In genomic region chr1:206698990-206699586, GRCh38 we compare ENCODE assay signal across 14 cellular contexts. TPM values are rescaled to one million over a fixed set of nuclear protein-coding genes. Genes with fewer than 3 reads are reported as not detected.
DNase-seq lines count a peak whose midpoint lies in the region; ATAC-seq, FAIRE-seq and TF ChIP-seq lines count a peak whose summit lies in the region.
"Had no signal": no experiment of that assay in that cellular context is flagged by ENCODE, and none has a peak within 500 bp of the region (broad histone marks: within the 10 kb centered on the region; RNA-seq: fewer than 3 reads in every experiment).

No MANE protein-coding gene starts in this region.

- H3K4me3 Mint-ChIP-seq in activated naive CD8-positive, alpha-beta T cell: no peak overlapping the region
- H3K4me3 Mint-ChIP-seq in activated naive CD8-positive, alpha-beta T cell treated with anti-CD3 and anti-CD28 coated beads for 36 hours: no peak overlapping the region
- no peak overlapping the region for H3K4me3 Mint-ChIP-seq in T-cell

- H3K4me1 Mint-ChIP-seq in activated naive CD8-positive, alpha-beta T cell (ENCODE audit: low read depth): peaks cover 59% of the 10 kb centered on the region
- H3K4me1 Mint-ChIP-seq in activated naive CD8-positive, alpha-beta T cell treated with anti-CD3 and anti-CD28 coated beads for 36 hours: peaks cover 51% of the 10 kb centered on the region
- H3K4me1 Mint-ChIP-seq in T-cell: peaks cover 88 to 92% (median 88%) of the 10 kb centered on the region in 3 donors

- H2AFZ ChIP-seq in HepG2 (ENCODE audit: low read length) (no peak overlapping the region), hepatocyte (no peak overlapping the region)

- peak overlapping the region; percentile 59 for H3K27ac Mint-ChIP-seq in activated naive CD8-positive, alpha-beta T cell
- no peak overlapping the region for H3K27ac Mint-ChIP-seq in activated naive CD8-positive, alpha-beta T cell treated with anti-CD3 and anti-CD28 coated beads for 36 hours
- peak overlapping the region; percentile 69 to 79 for H3K27ac Mint-ChIP-seq in T-cell

- H3K27me3 Mint-ChIP-seq in activated naive CD8-positive, alpha-beta T cell: no peaks in the 10 kb centered on the region
- H3K27me3 Mint-ChIP-seq in activated naive CD8-positive, alpha-beta T cell treated with anti-CD3 and anti-CD28 coated beads for 36 hours: no peaks in the 10 kb centered on the region
- no peaks in the 10 kb centered on the region for H3K27me3 Mint-ChIP-seq in T-cell

- H3K36me3 ChIP-seq in HepG2 (replicated peaks in 1 of 2; ENCODE audit: control insufficient read depth in 1 of 2, insufficient read depth in 2 of 2, low read length in 2 of 2): peaks cover 0 to 13% of the 10 kb centered on the region in 2 experiments; a peak in 3 of 5 replicates
- H3K36me3 ChIP-seq in tibial artery: peaks cover 0 to 16% (median 0%) of the 10 kb centered on the region in 3 donors
- H3K36me3 ChIP-seq in hepatocyte (replicated peaks; ENCODE audit: insufficient read depth, low read depth): no peaks in the 10 kb centered on the region

- 91% methylated on average over 7 of the region's 7 CpGs for WGBS in HepG2 (ENCODE audit: low lambda C conversion rate)
- WGBS in hepatocyte (ENCODE audit: low lambda C conversion rate, missing lambda C conversion rate): 91% methylated on average over 7 of the region's 7 CpGs

- peak overlapping the region; percentile 36 for H3K4me2 ChIP-seq in HepG2 (ENCODE audit: low read depth, low read length)
- no peak overlapping the region for H3K4me2 ChIP-seq in hepatocyte

- H4K20me1 ChIP-seq in HepG2 (ENCODE audit: insufficient read depth, low read length) (peaks cover 11% of the 10 kb centered on the region), hepatocyte (ENCODE audit: insufficient read depth, poor library complexity, severe bottlenecking) (peaks cover 100% of the 10 kb centered on the region)

- no peaks in the 10 kb centered on the region for H3K9me3 Mint-ChIP-seq in activated naive CD8-positive, alpha-beta T cell (ENCODE audit: low read depth)
- no peaks in the 10 kb centered on the region for H3K9me3 Mint-ChIP-seq in activated naive CD8-positive, alpha-beta T cell treated with anti-CD3 and anti-CD28 coated beads for 36 hours
- H3K9me3 Mint-ChIP-seq in T-cell: no peaks in the 10 kb centered on the region

- in situ Hi-C loops in HepG2 (cut with HindIII; ENCODE audit: extremely low pct_ligation_motif_present, low pct_unique_long_range_greater_than_20kb): no loop called here

- no peak for DNase-seq in activated naive CD8-positive, alpha-beta T cell treated with anti-CD3 and anti-CD28 coated beads for 36 hours
- DNase-seq in T-cell (no peak), HepG2 (ENCODE audit: low spot score) (no peak), tibial artery (no peak), NCI-H187 treated with DMSO at 0.1 percent for 48 hours (lab: John Stamatoyannopoulos, UW) (no peak), hepatocyte (ENCODE audit: low spot score) (no peak)
- no peak for DNase-seq in stimulated activated CD4-positive, alpha-beta T cell treated with anti-CD3 and anti-CD28 coated beads, Interleukin-4, amount 100 ng/mL, for 1 hour
- DNase-seq: activated CD8-positive, alpha-beta memory T cell treated with anti-CD3 and anti-CD28 coated beads for 24 hours; activated naive CD4-positive, alpha-beta T cell treated with anti-CD3 and anti-CD28 coated beads, Interleukin-2, amount 50 U/mL, for 16 hours; KBM-7; NCI-H2081 treated with DMSO at 0.1 percent for 48 hours had no signal

- TF ChIP-seq CTCF in HepG2 (CRISPR knock-in tag; IDR thresholded peaks at IDR 0.05): no peak
- TF ChIP-seq CTCF in tibial artery (IDR thresholded peaks at IDR 0.05): no peak
- TF ChIP-seq CTCF in hepatocyte (IDR thresholded peaks at IDR 0.05; ENCODE audit: poor library complexity): no peak

- H3K79me2 ChIP-seq in HepG2 (ENCODE audit: insufficient read depth, low read length) (peaks cover 63% of the 10 kb centered on the region), hepatocyte (peaks cover 100% of the 10 kb centered on the region)

- no peak for ATAC-seq in T-cell (replicated peaks in 1 of 4)
- peak; percentile 49 for ATAC-seq in HepG2

- H3K4me3 ChIP-seq in HepG2 (replicated peaks in 1 of 3; ENCODE audit: insufficient read depth in 1 of 3, low read depth in 2 of 3, low read length in 3 of 3) (peak overlapping the region in 1 of 3 experiments; percentile 18; a peak in 1 of 6 replicates), tibial artery (no peak overlapping the region), hepatocyte (no peak overlapping the region)

- intact Hi-C loops in HepG2 (cut with micrococcal nuclease; ENCODE audit: unreplicated experiment) (no loop called here), tibial artery (cut with DNase I; ENCODE audit: low total_unique reads) (no loop called here)

- H3K9ac ChIP-seq in HepG2 (ENCODE audit: insufficient read depth, low read depth, low read length): no peak overlapping the region

- H3K9me2 ChIP-seq in hepatocyte (replicated peaks; ENCODE audit: insufficient read depth): no peaks in the 10 kb centered on the region

- POLR2A ChIA-PET in T-cell (lab: Charles Lee) (no interaction called here), HepG2 (lab: Yijun Ruan, JAX) (no interaction called here)

- TF ChIP-seq EP300 in HepG2 (IDR thresholded peaks at IDR 0.05; ENCODE audit: low read depth in 2 of 2, low read length in 2 of 2) (no peak), HepG2 (CRISPR knock-in tag; IDR thresholded peaks at IDR 0.05; ENCODE audit: borderline replicate concordance) (no peak)

- H3K27me3 ChIP-seq in HepG2 (ENCODE audit: control insufficient read depth in 1 of 2, insufficient read depth in 2 of 2, low read length in 2 of 2) (no peaks in the 10 kb centered on the region), tibial artery (no peaks in the 10 kb centered on the region), hepatocyte (no peaks in the 10 kb centered on the region)

- H3K4me1 ChIP-seq in HepG2 (ENCODE audit: insufficient read depth, low read length): peaks cover 57% of the 10 kb centered on the region
- peaks cover 7 to 98% (median 65%) of the 10 kb centered on the region in 4 donors for H3K4me1 ChIP-seq in tibial artery
- H3K4me1 ChIP-seq in hepatocyte (ENCODE audit: insufficient read depth): peaks cover 20% of the 10 kb centered on the region

- CTCF ChIA-PET in T-cell (lab: Charles Lee): interaction anchor here in 1 of 2 donors (1.2 kb wide), 1 partner anchor 233 kb away, joined by 4 read pairs; no protein-coding TSS in a partner anchor
- CTCF ChIA-PET in HepG2 (lab: Yijun Ruan, JAX; ENCODE audit: low intra/inter-chr PET ratio, low total read pairs): no interaction called here

- H3K27ac ChIP-seq in HepG2 (ENCODE audit: extremely low read length, insufficient read depth, low read length): peak overlapping the region; percentile 46
- H3K27ac ChIP-seq in tibial artery: peak overlapping the region; percentile 36 to 49
- H3K27ac ChIP-seq in hepatocyte: no peak overlapping the region

- no TSS peak for BruUV-seq in HepG2 (replicated peaks; lab: Mats Ljungman, UMichigan)

- FAIRE-seq in HepG2 (lab: Jason Lieb, UNC): no peak
- FAIRE-seq: colon, keratinocyte had no signal

- no peaks in the 10 kb centered on the region for H3K9me3 ChIP-seq in HepG2 (ENCODE audit: low read length)
- H3K9me3 ChIP-seq in tibial artery: no peaks in the 10 kb centered on the region
- H3K9me3 ChIP-seq in hepatocyte (ENCODE audit: low read depth): no peaks in the 10 kb centered on the region

- H3K36me3 Mint-ChIP-seq in activated naive CD8-positive, alpha-beta T cell: peaks cover 7% of the 10 kb centered on the region
- peaks cover 20% of the 10 kb centered on the region for H3K36me3 Mint-ChIP-seq in activated naive CD8-positive, alpha-beta T cell treated with anti-CD3 and anti-CD28 coated beads for 36 hours
- H3K36me3 Mint-ChIP-seq in T-cell: peaks cover 39% of the 10 kb centered on the region

- no peak for TF ChIP-seq RAD21 in HepG2 (CRISPR knock-in tag; IDR thresholded peaks at IDR 0.05)

- no peak for TF ChIP-seq POLR2A in HepG2 (IDR thresholded peaks at IDR 0.05; ENCODE audit: insufficient read depth in 1 of 2, low read depth in 2 of 2, low read length in 2 of 2)

TF ChIP-seq in HepG2, 621 proteins besides CTCF, POLR2A, EP300 and RAD21 (continues in another document):
- 0 out of 2 replicates have a peak, but pooled peaks have one; percentile 4 for TF ChIP-seq ZNF691 (CRISPR knock-in tag; IDR thresholded peaks at IDR 0.05; ENCODE audit: borderline replicate concordance, low read depth)

RNA-seq across cellular contexts. Expression of gene MAPKAPK2, which starts 14.4 kb away (rescaled TPM):
- 10 to 100 TPM; 53.5 to 57.8 TPM for total RNA-seq in activated naive CD8-positive, alpha-beta T cell treated with anti-CD3 and anti-CD28 coated beads for 36 hours
- 100 to 1,000 TPM in 1 of 5 donors, 10 to 100 TPM in 4; 64.3 to 117 (median 78.4) TPM for total RNA-seq in T-cell
- 14.5 and 16.6 TPM in 2 replicates for total RNA-seq in HepG2 (2016; rRNA removed; fragmentation: Illumina TruSeq; extraction: Trizol)
- 11.7 and 13.0 TPM in 2 replicates for total RNA-seq in HepG2 (2016; cell fraction: cytosol; rRNA removed; fragmentation: Illumina TruSeq; extraction: Trizol; ENCODE audit: low read depth)
- 11.8 and 16.6 TPM in 2 replicates for total RNA-seq in HepG2 (2016; cell fraction: insoluble cytoplasmic fraction; rRNA removed; fragmentation: Illumina TruSeq; extraction: Trizol)
- total RNA-seq in HepG2 (2016; cell fraction: membrane; rRNA removed; fragmentation: Illumina TruSeq; extraction: Trizol): 26.9 and 28.5 TPM in 2 replicates
- 15.3 TPM in 2 replicates for total RNA-seq in HepG2 (2016; cell fraction: nucleus; rRNA removed; fragmentation: Illumina TruSeq; extraction: Trizol)
- 34.0 and 40.1 TPM in 2 replicates for polyA plus RNA-seq in HepG2 (2011; rRNA removed)
- 28.8 and 30.9 TPM in 2 replicates for polyA plus RNA-seq in HepG2 (2011; cell fraction: cytosol; rRNA removed)
- 60.6 and 63.0 TPM in 2 replicates for polyA plus RNA-seq in HepG2 (2011; cell fraction: nucleus; rRNA removed)
- polyA plus RNA-seq in HepG2 (2012): 17.3 and 31.0 TPM in 2 replicates
- polyA plus RNA-seq in HepG2 (2016; cell fraction: cytosol; fragmentation: Illumina TruSeq; extraction: Trizol; ENCODE audit: low read depth): 13.8 and 14.2 TPM in 2 replicates
- 17.8 and 22.4 TPM in 2 replicates for polyA plus RNA-seq in HepG2 (2016; cell fraction: insoluble cytoplasmic fraction; fragmentation: Illumina TruSeq; extraction: Trizol; ENCODE audit: low read depth)
- polyA plus RNA-seq in HepG2 (2016; cell fraction: membrane; fragmentation: Illumina TruSeq; extraction: Trizol; ENCODE audit: low read depth): 32.7 and 35.8 TPM in 2 replicates
- 41.1 and 43.4 TPM in 2 replicates for polyA plus RNA-seq in HepG2 (2016; cell fraction: nucleus; fragmentation: Illumina TruSeq; extraction: Trizol; ENCODE audit: insufficient read depth, low read depth)
- polyA minus RNA-seq in HepG2 (2011; rRNA and poly(A)+ RNA removed; ENCODE audit: low replicate concordance): 50.0 and 68.4 TPM in 2 replicates
- polyA minus RNA-seq in HepG2 (2011; cell fraction: cytosol; rRNA and poly(A)+ RNA removed): 15.6 and 16.3 TPM in 2 replicates
- polyA minus RNA-seq in HepG2 (2011; cell fraction: nucleus; rRNA and poly(A)+ RNA removed): 24.2 and 25.9 TPM in 2 replicates
- 38.9 and 39.4 TPM in 2 replicates for total RNA-seq in hepatocyte
- 12.8 and 13.3 TPM in 2 replicates for polyA plus RNA-seq in hepatocyte
